1 cellular context compared by ENCODE assay signal in genomic region chr10:95504187-95504800, GRCh38.
A peak's percentile ranks its signal among the peaks of the same experiment; 100 is the strongest.
TF ChIP-seq lines count a peak whose summit lies in the region.

No MANE protein-coding gene starts in this region.

TF ChIP-seq in K562, 482 proteins besides CTCF, POLR2A, EP300 and RAD21 (continued from another document):
- TF ChIP-seq CUX1 (CRISPR knock-in tag; IDR thresholded peaks at IDR 0.05) (no peak), ZNF165 (CRISPR knock-in tag; IDR thresholded peaks at IDR 0.05; ENCODE audit: borderline replicate concordance) (no peak), KAT2B (IDR thresholded peaks at IDR 0.05; ENCODE audit: low read depth, low read length) (no peak), TARDBP (IDR thresholded peaks at IDR 0.05) (no peak), SREBF2 (CRISPR knock-in tag; IDR thresholded peaks at IDR 0.05) (no peak), MEF2D (tag; conservative IDR thresholded peaks at IDR 0.05; ENCODE audit: low read depth) (no peak), ZNF644 (tag; IDR thresholded peaks at IDR 0.05; ENCODE audit: low read depth) (no peak), CREB5 (CRISPR knock-in tag; IDR thresholded peaks at IDR 0.05) (no peak), SAP30 (IDR thresholded peaks at IDR 0.05; ENCODE audit: borderline replicate concordance, insufficient read depth, low read depth, low read length, poor library complexity, severe bottlenecking) (no peak), SFPQ (IDR thresholded peaks at IDR 0.05; ENCODE audit: low read depth, low read length) (no peak), MED1 (CRISPR knock-in tag; IDR thresholded peaks at IDR 0.05; ENCODE audit: borderline replicate concordance) (no peak), NBN (IDR thresholded peaks at IDR 0.05; ENCODE audit: low read depth) (no peak), ZBTB34 (CRISPR knock-in tag; IDR thresholded peaks at IDR 0.05) (no peak), NCOA1 (IDR thresholded peaks at IDR 0.05; ENCODE audit: low read depth) (no peak), SRSF7 (optimal IDR thresholded peaks at IDR 0.05; ENCODE audit: low read depth, low read length) (no peak), SP2 (IDR thresholded peaks at IDR 0.05; ENCODE audit: extremely low read depth, low read depth, low read length, poor library complexity, severe bottlenecking) (no peak), HDAC6 (IDR thresholded peaks at IDR 0.05; ENCODE audit: low read depth, low read length) (no peak), SIN3B (IDR thresholded peaks at IDR 0.05; ENCODE audit: low read depth) (no peak), TEAD4 (IDR thresholded peaks at IDR 0.05; ENCODE audit: low read length) (peak; percentile 77), TEAD4 (CRISPR knock-in tag; IDR thresholded peaks at IDR 0.05; ENCODE audit: borderline replicate concordance) (no peak), CBFA2T3 (IDR thresholded peaks at IDR 0.05) (peak; percentile 72), WHSC1 (IDR thresholded peaks at IDR 0.05; ENCODE audit: low read length) (no peak), XRCC5 (IDR thresholded peaks at IDR 0.05; ENCODE audit: low read depth, low read length) (no peak), STAT5B (CRISPR knock-in tag; IDR thresholded peaks at IDR 0.05) (no peak), CBFA2T2 (conservative IDR thresholded peaks at IDR 0.05) (peak; percentile 54)
